6 cellular contexts compared by ENCODE assay signal in genomic region chr19:799076-799881, GRCh38. TPM values are rescaled to one million over a fixed set of nuclear protein-coding genes. Genes with fewer than 3 reads are reported as not detected.
DNase-seq lines count a peak whose midpoint lies in the region; ATAC-seq and TF ChIP-seq lines count a peak whose summit lies in the region.

No MANE protein-coding gene starts in this region.

- peaks cover 57% of the 10 kb centered on the region for H3K36me3 ChIP-seq in Karpas-422 (ENCODE audit: insufficient read depth, low read length)

- H3K4me3 ChIP-seq in AG04449 (ENCODE audit: low read depth, low read length) (peak overlapping the region; percentile 87), Karpas-422 (ENCODE audit: low read length) (peak overlapping the region; percentile 100), coronary artery (peak overlapping the region; percentile 94)

- no peak for ATAC-seq in HG02798 (IDR thresholded peaks at IDR 0.05; ENCODE audit: poor library complexity, unreplicated experiment)

- intact Hi-C loops in posterior cingulate gyrus (cut with DNase I) = loop anchor here (10.0 kb wide), 1 partner anchor 134 kb away; the partner anchor contains the start of gene RNF126

- peaks cover 59% of the 10 kb centered on the region for H3K79me2 ChIP-seq in Karpas-422 (ENCODE audit: low read length)

- peaks cover 13% of the 10 kb centered on the region for H3K36me3 Mint-ChIP-seq in progenitor cell of endocrine pancreas (ENCODE audit: insufficient read depth)

- TF ChIP-seq CTCF in AG04449 (IDR thresholded peaks at IDR 0.05; ENCODE audit: insufficient read depth, low read length, missing control alignments) (peak; percentile 19), coronary artery (IDR thresholded peaks at IDR 0.05) (no peak), progenitor cell of endocrine pancreas (IDR thresholded peaks at IDR 0.05; ENCODE audit: unreplicated experiment) (peak; percentile 45)

- H3K27ac ChIP-seq in Karpas-422 (ENCODE audit: low read length) (no peak overlapping the region), coronary artery (peak overlapping the region; percentile 33 to 99)

- CTCF ChIA-PET in AG04449 (lab: Yijun Ruan, JAX) = interaction anchor here (0.6 to 2.9 kb wide), 6 partner anchors 12 to 161 kb away, joined by 3 to 17 read pairs (median 4); no protein-coding TSS in a partner anchor

- H3K4me1 Mint-ChIP-seq in progenitor cell of endocrine pancreas (ENCODE audit: low read depth) = peaks cover 34% of the 10 kb centered on the region

- POLR2A ChIA-PET in AG04449 (lab: Yijun Ruan, JAX) = interaction anchor here (0.6 to 1.6 kb wide), 3 partner anchors 9 to 1663 kb away, joined by 3 to 4 read pairs (median 4); no protein-coding TSS in a partner anchor

- no peaks in the 10 kb centered on the region for H3K27me3 Mint-ChIP-seq in progenitor cell of endocrine pancreas

- H3K4me2 ChIP-seq in Karpas-422 (ENCODE audit: low read depth, low read length, poor library complexity, severe bottlenecking) = peak overlapping the region; percentile 98

- H3K27me3 ChIP-seq in Karpas-422 (ENCODE audit: low read length) = no peaks in the 10 kb centered on the region

- H4K20me1 ChIP-seq in Karpas-422 (ENCODE audit: insufficient read depth, low read depth, low read length) = peaks cover 61% of the 10 kb centered on the region

- DNase-seq in AG04449 (ENCODE audit: low read depth, low spot score) (no peak), Karpas-422 (no peak), coronary artery (ENCODE audit: low spot score) (no peak), progenitor cell of endocrine pancreas (ENCODE audit: low spot score, unreplicated experiment) (no peak), posterior cingulate gyrus (no peak)

- no peaks in the 10 kb centered on the region for H3K9me3 Mint-ChIP-seq in progenitor cell of endocrine pancreas (ENCODE audit: low read depth)

- peak overlapping the region; percentile 95 for H3K27ac Mint-ChIP-seq in progenitor cell of endocrine pancreas

- peak overlapping the region; percentile 85 for H3K4me3 Mint-ChIP-seq in progenitor cell of endocrine pancreas (ENCODE audit: low read depth)

- no peaks in the 10 kb centered on the region for H3K9me2 ChIP-seq in Karpas-422 (replicated peaks; ENCODE audit: insufficient read depth, low read length)

- H2AFZ ChIP-seq in Karpas-422 (ENCODE audit: low read length) = no peak overlapping the region

- peak overlapping the region; percentile 99 for H3K9ac ChIP-seq in Karpas-422 (ENCODE audit: low read length)

- no peaks in the 10 kb centered on the region for H3K9me3 ChIP-seq in Karpas-422 (ENCODE audit: low read length)

- H3K4me1 ChIP-seq in Karpas-422 (ENCODE audit: low read length) = peaks cover 13% of the 10 kb centered on the region

RNA-seq across cellular contexts. Expression of gene PTBP1, which starts 2.0 kb away (rescaled TPM):
- total RNA-seq in Karpas-422 (2014; rRNA removed; shearing (Covaris generic); ENCODE audit: low replicate concordance) = 170 and 172 TPM in 2 replicates
- 497 and 500 TPM in 2 replicates for total RNA-seq in progenitor cell of endocrine pancreas

RNA-seq across cellular contexts. Expression of gene PLPPR3, which starts 22.5 kb away (rescaled TPM):
- not detected in 2 replicates for total RNA-seq in Karpas-422 (2014; rRNA removed; shearing (Covaris generic); ENCODE audit: low replicate concordance)
- 128 and 129 TPM in 2 replicates for total RNA-seq in progenitor cell of endocrine pancreas

RNA-seq across cellular contexts. Expression of gene AZU1, which starts 28.4 kb away (rescaled TPM):
- total RNA-seq in Karpas-422 (2014; rRNA removed; shearing (Covaris generic); ENCODE audit: low replicate concordance) = not detected in 2 replicates
- total RNA-seq in progenitor cell of endocrine pancreas = 4.8 and 5.1 TPM in 2 replicates

RNA-seq across cellular contexts. Expression of gene PRTN3, which starts 41.5 kb away (rescaled TPM):
- total RNA-seq in Karpas-422 (2014; rRNA removed; shearing (Covaris generic); ENCODE audit: low replicate concordance) = not detected in 2 replicates
- total RNA-seq in progenitor cell of endocrine pancreas = not detected in 2 replicates

RNA-seq across cellular contexts. Expression of gene MISP, which starts 48.4 kb away (rescaled TPM):
- total RNA-seq in Karpas-422 (2014; rRNA removed; shearing (Covaris generic); ENCODE audit: low replicate concordance) = not detected in 2 replicates
- 1.1 and 2.5 TPM in 2 replicates for total RNA-seq in progenitor cell of endocrine pancreas

Comparison
In these comparisons a context has a peak if more than half of its experiments do, and no peak if none do; other contexts are left out.
1. RNA of gene PLPPR3, which starts 22.5 kb away (total RNA-seq): 128 to 129 TPM in progenitor cell of endocrine pancreas; not detected in Karpas-422; every median in the first group is over 100 times any median in the second.
2. Peak in every context shown above with its lines, with median percentiles within 50 percentile points of each other: H3K4me3 ChIP-seq.